Comparison of ENCODE assay signal across 1 cellular context in genomic region chr19:54138777-54139256, GRCh38.
TF ChIP-seq lines count a peak whose summit lies in the region.

No MANE protein-coding gene starts in this region.

TF ChIP-seq in K562, 482 proteins besides CTCF, POLR2A, EP300 and RAD21:
- TF ChIP-seq TCF3 (CRISPR knock-in tag; IDR thresholded peaks at IDR 0.05) (no peak), ZBED1 (IDR thresholded peaks at IDR 0.05) (peak; percentile 78; the same call in 1 of the 2 replicates), FOXJ2 (tag; IDR thresholded peaks at IDR 0.05) (no peak), BHLHE40 (IDR thresholded peaks at IDR 0.05; ENCODE audit: low read length) (no peak)
TF ChIP-seq in K562: peak in this region for 1.
